ENCODE assay signal across 7 cellular contexts in the genomic region with DNA sequence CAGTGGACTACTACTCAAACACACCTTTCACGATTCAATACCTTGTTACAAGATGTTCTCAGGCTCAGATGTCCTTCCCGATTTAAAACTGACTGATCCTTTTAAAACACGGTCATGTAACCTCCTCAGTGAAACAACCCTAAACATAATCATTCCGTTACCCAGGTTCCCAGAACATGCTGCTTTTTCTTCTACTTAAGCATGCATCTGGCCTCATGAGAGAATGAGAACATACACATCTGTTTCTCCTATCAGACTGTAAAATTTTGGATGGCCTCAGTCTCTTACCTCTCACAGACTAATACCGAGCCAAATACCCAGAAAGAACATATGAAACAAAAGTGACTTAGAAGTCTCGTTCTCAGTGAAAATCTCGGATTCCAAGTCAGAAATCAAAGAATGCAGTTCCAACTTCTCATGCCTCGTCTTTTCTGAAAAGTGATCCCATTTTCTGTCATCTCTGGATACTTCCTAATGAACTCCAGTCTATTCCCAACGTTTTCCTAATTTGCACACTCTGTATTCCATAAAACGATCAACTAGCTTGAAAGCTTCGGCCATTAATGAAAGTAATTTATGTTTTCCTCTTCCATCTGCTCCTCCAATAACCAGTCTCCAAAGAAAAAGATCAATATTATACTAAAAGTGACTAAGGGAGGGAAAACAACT. TPM values are rescaled to one million over a fixed set of nuclear protein-coding genes. Genes with fewer than 3 reads are reported as not detected.
DNase-seq lines count a peak whose midpoint lies in the region; ATAC-seq and TF ChIP-seq lines count a peak whose summit lies in the region.

No MANE protein-coding gene starts in this region.

- H3K4me1 ChIP-seq in iPS-15b (ENCODE audit: control insufficient read depth, insufficient read depth, low read length), result peaks cover 3% of the 10 kb centered on the region

- H3K27me3 Mint-ChIP-seq in HFFc6 (ENCODE audit: insufficient read depth) (peaks cover 3% of the 10 kb centered on the region), activated B cell treated with CpG ODN at 0.5 μM for 24 hours (no peaks in the 10 kb centered on the region)
- no peaks in the 10 kb centered on the region for H3K27me3 Mint-ChIP-seq in stimulated activated memory B cell treated with anti-CD40 and anti-IgM and Interleukin-4, amounts not matched to agents 10 μg/mL and 1 μg/mL and 100 μg/mL, for 72 hours

- no peak for ATAC-seq in activated B cell treated with CpG ODN at 0.5 μM for 24 hours (ENCODE audit: low read depth)
- ATAC-seq in stimulated activated memory B cell treated with anti-CD40 and anti-IgM and Interleukin-4, amounts not matched to agents 10 μg/mL and 1 μg/mL and 100 μg/mL, for 72 hours, result no peak

- intact Hi-C loops in activated B cell treated with CpG ODN at 0.5 μM for 24 hours (cut with micrococcal nuclease), result loop anchor here (2.0 kb wide), 1 partner anchor 271 kb away; a partner anchor contains a TSS

- no peaks in the 10 kb centered on the region for H3K9me3 ChIP-seq in iPS-15b (ENCODE audit: control insufficient read depth, insufficient read depth, low read length)

- H3K9me3 Mint-ChIP-seq in HFFc6, result no peaks in the 10 kb centered on the region
- no peaks in the 10 kb centered on the region for H3K9me3 Mint-ChIP-seq in activated B cell treated with CpG ODN at 0.5 μM for 24 hours
- H3K9me3 Mint-ChIP-seq in stimulated activated memory B cell treated with anti-CD40 and anti-IgM and Interleukin-4, amounts not matched to agents 10 μg/mL and 1 μg/mL and 100 μg/mL, for 72 hours, result no peaks in the 10 kb centered on the region

- H3K4me3 Mint-ChIP-seq in HFFc6, result peak overlapping the region; percentile 96
- peak overlapping the region; percentile 99 for H3K4me3 Mint-ChIP-seq in activated B cell treated with CpG ODN at 0.5 μM for 24 hours
- peak overlapping the region; percentile 90 for H3K4me3 Mint-ChIP-seq in stimulated activated memory B cell treated with anti-CD40 and anti-IgM and Interleukin-4, amounts not matched to agents 10 μg/mL and 1 μg/mL and 100 μg/mL, for 72 hours

- no peaks in the 10 kb centered on the region for H3K36me3 ChIP-seq in iPS-15b (ENCODE audit: control insufficient read depth, insufficient read depth, low read length)

- DNase-seq in HFFc6 (no peak), activated B cell treated with CpG ODN at 0.5 μM for 24 hours (no peak), amniotic stem cell (lab: John Stamatoyannopoulos, UW) (no peak), NCI-H2196 treated with DMSO at 0.1 percent for 48 hours (lab: John Stamatoyannopoulos, UW; ENCODE audit: unreplicated experiment) (no peak), dedifferentiated amniotic fluid mesenchymal stem cell (ENCODE audit: extremely low spot score) (no peak)

- CTCF ChIA-PET in activated B cell treated with CpG ODN at 0.5 μM for 24 hours (lab: Charles Lee), result interaction anchor here (1.3 kb wide), 1 partner anchor 19 kb away, joined by 3 read pairs; a partner anchor contains a TSS

- peaks cover 49% of the 10 kb centered on the region for H3K4me1 Mint-ChIP-seq in HFFc6 (ENCODE audit: low read depth)
- peaks cover 70% of the 10 kb centered on the region for H3K4me1 Mint-ChIP-seq in activated B cell treated with CpG ODN at 0.5 μM for 24 hours
- peaks cover 67% of the 10 kb centered on the region for H3K4me1 Mint-ChIP-seq in stimulated activated memory B cell treated with anti-CD40 and anti-IgM and Interleukin-4, amounts not matched to agents 10 μg/mL and 1 μg/mL and 100 μg/mL, for 72 hours

- peak overlapping the region; percentile 100 for H3K27ac Mint-ChIP-seq in HFFc6
- H3K27ac Mint-ChIP-seq in activated B cell treated with CpG ODN at 0.5 μM for 24 hours, result peak overlapping the region; percentile 100
- H3K27ac Mint-ChIP-seq in stimulated activated memory B cell treated with anti-CD40 and anti-IgM and Interleukin-4, amounts not matched to agents 10 μg/mL and 1 μg/mL and 100 μg/mL, for 72 hours, result peak overlapping the region; percentile 99

- H3K36me3 Mint-ChIP-seq in HFFc6 (ENCODE audit: low read depth), result peaks cover 23% of the 10 kb centered on the region
- peaks cover 40% of the 10 kb centered on the region for H3K36me3 Mint-ChIP-seq in activated B cell treated with CpG ODN at 0.5 μM for 24 hours (ENCODE audit: low read depth)
- H3K36me3 Mint-ChIP-seq in stimulated activated memory B cell treated with anti-CD40 and anti-IgM and Interleukin-4, amounts not matched to agents 10 μg/mL and 1 μg/mL and 100 μg/mL, for 72 hours, result peaks cover 18% of the 10 kb centered on the region

- peak overlapping the region; percentile 95 for H3K4me3 ChIP-seq in iPS-15b (ENCODE audit: low read depth, low read length)

- no peak for TF ChIP-seq CTCF in HFFc6 (IDR thresholded peaks at IDR 0.05)
- TF ChIP-seq CTCF in activated B cell treated with CpG ODN at 0.5 μM for 24 hours (IDR thresholded peaks at IDR 0.05), result no peak

- POLR2A ChIA-PET in activated B cell treated with CpG ODN at 0.5 μM for 24 hours (lab: Charles Lee), result interaction anchor here (0.8 to 5.5 kb wide), 9 partner anchors 17 to 635 kb away, joined by 3 to 146 read pairs (median 5); a partner anchor contains a TSS

- H3K27me3 ChIP-seq in iPS-15b (ENCODE audit: control insufficient read depth, insufficient read depth, low read length), result no peaks in the 10 kb centered on the region

- H3K9ac ChIP-seq in iPS-15b (ENCODE audit: low read depth, low read length), result peak overlapping the region; percentile 99

RNA-seq across cellular contexts. Expression of a gene that starts 0.9 kb away (rescaled TPM):
- 100 to 1,000 TPM; 158 to 189 (median 175) TPM for total RNA-seq in HFFc6 (2021; fragmentation: NEBNext Ultra II Directional; extraction: Animal tissue kit (Norgen Biotek cat#: 25700))
- 328 and 380 TPM in 2 replicates for total RNA-seq in activated B cell treated with CpG ODN at 0.5 μM for 24 hours

RNA-seq across cellular contexts. Expression of a gene that starts 19.4 kb away (rescaled TPM):
- 10 to 100 TPM; 36.0 to 42.4 (median 39.4) TPM for total RNA-seq in HFFc6 (2021; fragmentation: NEBNext Ultra II Directional; extraction: Animal tissue kit (Norgen Biotek cat#: 25700))
- total RNA-seq in activated B cell treated with CpG ODN at 0.5 μM for 24 hours, result 25.1 and 27.5 TPM in 2 replicates
